In the genomic region with DNA sequence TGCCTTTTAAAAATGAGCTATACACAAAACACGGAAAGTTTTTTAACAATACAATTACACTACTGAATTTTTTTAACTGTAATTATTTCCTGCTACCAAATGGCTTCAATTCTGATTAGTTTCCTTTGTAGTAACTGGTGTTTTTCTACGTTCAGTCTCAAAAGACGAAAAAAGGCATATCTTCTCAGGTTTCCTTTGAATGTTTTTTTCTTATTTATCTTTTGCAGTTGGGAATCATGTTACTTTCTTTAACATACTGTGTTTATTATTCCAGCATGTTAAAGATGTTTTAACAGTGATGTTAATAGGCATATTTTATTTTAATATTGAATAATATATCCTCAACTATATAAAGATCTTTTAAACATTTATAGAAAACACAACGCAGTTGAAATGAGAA, we compare ENCODE assay signal across 13 cellular contexts.
DNase-seq lines count a peak whose midpoint lies in the region; ATAC-seq and TF ChIP-seq lines count a peak whose summit lies in the region.
"Had no signal": no experiment of that assay in that cellular context is flagged by ENCODE, and none has a peak within 500 bp of the region (broad histone marks: within the 10 kb centered on the region; RNA-seq: fewer than 3 reads in every experiment).

No MANE protein-coding gene starts in this region.

- ATAC-seq in activated naive CD8-positive, alpha-beta T cell treated with anti-CD3 and anti-CD28 coated beads, Interleukin-2, amount 10 ng/mL, durations not matched to agents 7 days and 5 days (ENCODE audit: low read depth), result no peak
- ATAC-seq in activated naive CD8-positive, alpha-beta T cell treated with anti-CD3 and anti-CD28 coated beads, Interleukin-2, amount 50 U/mL, for 24 hours, result no peak
- no peak for ATAC-seq in GM21786 (IDR thresholded peaks at IDR 0.05; ENCODE audit: unreplicated experiment)
- ATAC-seq: GM12878, HCT116, HepG2 had no signal

- H3K27ac Mint-ChIP-seq in activated naive CD8-positive, alpha-beta T cell treated with anti-CD3 and anti-CD28 coated beads, Interleukin-2, amount 10 ng/mL, durations not matched to agents 7 days and 5 days, result peak overlapping the region; percentile 51
- no peak overlapping the region for H3K27ac Mint-ChIP-seq in activated naive CD8-positive, alpha-beta T cell treated with anti-CD3 and anti-CD28 coated beads, Interleukin-2, amount 50 U/mL, for 24 hours
- peak overlapping the region; percentile 88 for H3K27ac Mint-ChIP-seq in mesothelial cell of epicardium

- CTCF ChIA-PET in HEK293T (lab: Yijun Ruan, JAX), result interaction anchor here (0.6 kb wide), 1 partner anchor 216 kb away, joined by 4 read pairs; no protein-coding TSS in a partner anchor

- POLR2A ChIA-PET in activated naive CD8-positive, alpha-beta T cell treated with anti-CD3 and anti-CD28 coated beads, Interleukin-2, amount 10 ng/mL, durations not matched to agents 7 days and 5 days (lab: Charles Lee), result no interaction called here
- POLR2A ChIA-PET in HEK293T (lab: Yijun Ruan, JAX), result no interaction called here

- peaks cover 8% of the 10 kb centered on the region for H3K9me3 Mint-ChIP-seq in activated naive CD8-positive, alpha-beta T cell treated with anti-CD3 and anti-CD28 coated beads, Interleukin-2, amount 10 ng/mL, durations not matched to agents 7 days and 5 days
- H3K9me3 Mint-ChIP-seq in activated naive CD8-positive, alpha-beta T cell treated with anti-CD3 and anti-CD28 coated beads, Interleukin-2, amount 50 U/mL, for 24 hours, result peaks cover 14% of the 10 kb centered on the region
- H3K9me3 Mint-ChIP-seq in mesothelial cell of epicardium, result peaks cover 5% of the 10 kb centered on the region

- no peak for TF ChIP-seq CTCF in mesothelial cell of epicardium (IDR thresholded peaks at IDR 0.05; ENCODE audit: unreplicated experiment)

- no peaks in the 10 kb centered on the region for H3K27me3 Mint-ChIP-seq in activated naive CD8-positive, alpha-beta T cell treated with anti-CD3 and anti-CD28 coated beads, Interleukin-2, amount 10 ng/mL, durations not matched to agents 7 days and 5 days
- no peaks in the 10 kb centered on the region for H3K27me3 Mint-ChIP-seq in activated naive CD8-positive, alpha-beta T cell treated with anti-CD3 and anti-CD28 coated beads, Interleukin-2, amount 50 U/mL, for 24 hours
- H3K27me3 Mint-ChIP-seq in mesothelial cell of epicardium (ENCODE audit: low read depth), result no peaks in the 10 kb centered on the region

- no peak overlapping the region for H3K4me3 Mint-ChIP-seq in activated naive CD8-positive, alpha-beta T cell treated with anti-CD3 and anti-CD28 coated beads, Interleukin-2, amount 10 ng/mL, durations not matched to agents 7 days and 5 days
- no peak overlapping the region for H3K4me3 Mint-ChIP-seq in activated naive CD8-positive, alpha-beta T cell treated with anti-CD3 and anti-CD28 coated beads, Interleukin-2, amount 50 U/mL, for 24 hours
- no peak overlapping the region for H3K4me3 Mint-ChIP-seq in mesothelial cell of epicardium

- H3K4me1 Mint-ChIP-seq in activated naive CD8-positive, alpha-beta T cell treated with anti-CD3 and anti-CD28 coated beads, Interleukin-2, amount 10 ng/mL, durations not matched to agents 7 days and 5 days, result peaks cover 10% of the 10 kb centered on the region
- peaks cover 1% of the 10 kb centered on the region for H3K4me1 Mint-ChIP-seq in activated naive CD8-positive, alpha-beta T cell treated with anti-CD3 and anti-CD28 coated beads, Interleukin-2, amount 50 U/mL, for 24 hours
- peaks cover 34% of the 10 kb centered on the region for H3K4me1 Mint-ChIP-seq in mesothelial cell of epicardium

- no peak for DNase-seq in activated naive CD8-positive, alpha-beta T cell treated with anti-CD3 and anti-CD28 coated beads, Interleukin-2, amount 10 ng/mL, durations not matched to agents 7 days and 5 days
- no peak for DNase-seq in activated naive CD8-positive, alpha-beta T cell treated with anti-CD3 and anti-CD28 coated beads, Interleukin-2, amount 50 U/mL, for 24 hours
- no peak for DNase-seq in HEK293T (ENCODE audit: extremely low spot score)
- no peak for DNase-seq in mesothelial cell of epicardium (ENCODE audit: low spot score in 2 of 2, unreplicated experiment in 2 of 2)
- no peak for DNase-seq in activated gamma-delta T cell treated with Interleukin-2 at 50 U/mL for 16 hours
- DNase-seq in DMS153 (lab: John Stamatoyannopoulos, UW), result no peak
- DNase-seq: AML-193, DMS79, GM23248 had no signal

- peaks cover 8% of the 10 kb centered on the region for H3K36me3 Mint-ChIP-seq in activated naive CD8-positive, alpha-beta T cell treated with anti-CD3 and anti-CD28 coated beads, Interleukin-2, amount 10 ng/mL, durations not matched to agents 7 days and 5 days
- no peaks in the 10 kb centered on the region for H3K36me3 Mint-ChIP-seq in activated naive CD8-positive, alpha-beta T cell treated with anti-CD3 and anti-CD28 coated beads, Interleukin-2, amount 50 U/mL, for 24 hours (ENCODE audit: low read depth)
- H3K36me3 Mint-ChIP-seq in mesothelial cell of epicardium, result peaks cover 20% of the 10 kb centered on the region

TF ChIP-seq in HEK293T, 16 proteins besides CTCF, POLR2A, EP300 and RAD21:
- TF ChIP-seq ZNF384 (IDR thresholded peaks at IDR 0.05), result peak; percentile 53
- no peak for TF ChIP-seq FOXM1 (IDR thresholded peaks at IDR 0.05; ENCODE audit: borderline replicate concordance)
